Comparison of ENCODE assay signal across 1 cellular context in genomic region chr12:101066489-101066888, GRCh38.
TF ChIP-seq lines count a peak whose summit lies in the region.

No MANE protein-coding gene starts in this region.

TF ChIP-seq in GM23338, 12 proteins besides CTCF, POLR2A, EP300 and RAD21 (continued from another document):
- TF ChIP-seq ZNF462 (CRISPR knock-in tag; IDR thresholded peaks at IDR 0.05): no peak
